ENCODE assay signal across 1 cellular context in genomic region chr10:98134431-98135221, GRCh38.
TF ChIP-seq lines count a peak whose summit lies in the region.

R3HCC1L (plus strand) TSS chr10:98134657; CDS start chr10:98208115, 73,458 bp downstream.

TF ChIP-seq in HepG2, 621 proteins besides CTCF, POLR2A, EP300 and RAD21 (continued from another document and continues in another):
- TF ChIP-seq ZBTB43 (CRISPR knock-in tag; conservative IDR thresholded peaks at IDR 0.05) (0 out of 2 replicates have a peak, but pooled peaks have one; percentile 33), ZNF484 (CRISPR knock-in tag; IDR thresholded peaks at IDR 0.05; ENCODE audit: borderline replicate concordance, low read depth) (no peak), ZNF256 (CRISPR knock-in tag; conservative IDR thresholded peaks at IDR 0.05) (no peak), CBX5 (CRISPR knock-in tag; IDR thresholded peaks at IDR 0.05; ENCODE audit: borderline replicate concordance) (no peak), SRSF1 (optimal IDR thresholded peaks at IDR 0.05; ENCODE audit: low read depth, low read length) (peak; percentile 84), SMC3 (IDR thresholded peaks at IDR 0.05; ENCODE audit: low read length) (no peak), PRDM4 (CRISPR knock-in tag; IDR thresholded peaks at IDR 0.05; ENCODE audit: borderline replicate concordance) (no peak), REPIN1 (CRISPR knock-in tag; IDR thresholded peaks at IDR 0.05; ENCODE audit: borderline replicate concordance, low read depth) (peak; percentile 73), ZNF639 (CRISPR knock-in tag; conservative IDR thresholded peaks at IDR 0.05) (peak; percentile 39; the same call in 1 of the 2 replicates), PHF8 (CRISPR knock-in tag; IDR thresholded peaks at IDR 0.05) (peak; percentile 96), ISL2 (CRISPR knock-in tag; IDR thresholded peaks at IDR 0.05) (peak; percentile 30; the same call in 1 of the 2 replicates), ZBTB46 (CRISPR knock-in tag; IDR thresholded peaks at IDR 0.05; ENCODE audit: borderline replicate concordance) (no peak), ATF1 (CRISPR knock-in tag; IDR thresholded peaks at IDR 0.05) (peak; percentile 77), ZBTB3 (CRISPR knock-in tag; IDR thresholded peaks at IDR 0.05; ENCODE audit: borderline replicate concordance, low read depth) (no peak), RBM39 (IDR thresholded peaks at IDR 0.05; ENCODE audit: low read depth, low read length, poor library complexity, severe bottlenecking) (peak; percentile 70), ZC3H13 (CRISPR knock-in tag; IDR thresholded peaks at IDR 0.05) (no peak; the same call in 1 of the 2 replicates), ZNF414 (CRISPR knock-in tag; IDR thresholded peaks at IDR 0.05) (no peak), ZKSCAN8 (CRISPR knock-in tag; IDR thresholded peaks at IDR 0.05; ENCODE audit: borderline replicate concordance) (no peak), AKNA (CRISPR knock-in tag; IDR thresholded peaks at IDR 0.05; ENCODE audit: borderline replicate concordance) (no peak), ZNF432 (CRISPR knock-in tag; IDR thresholded peaks at IDR 0.05; ENCODE audit: borderline replicate concordance) (no peak), ZBTB42 (CRISPR knock-in tag; IDR thresholded peaks at IDR 0.05) (0 out of 2 replicates have a peak, but pooled peaks have one; percentile 16), ZGPAT (CRISPR knock-in tag; IDR thresholded peaks at IDR 0.05) (peak; percentile 73; the same call in 1 of the 2 replicates), HNRNPH1 (optimal IDR thresholded peaks at IDR 0.05; ENCODE audit: low read depth, low read length) (no peak), ZNF552 (CRISPR knock-in tag; IDR thresholded peaks at IDR 0.05; ENCODE audit: borderline replicate concordance) (no peak), BHLHE40 (IDR thresholded peaks at IDR 0.05; ENCODE audit: low read length) (no peak), SNRNP70 (IDR thresholded peaks at IDR 0.05; ENCODE audit: low read depth, low read length) (no peak), TGIF2 (CRISPR knock-in tag; IDR thresholded peaks at IDR 0.05) (no peak), MED13 (CRISPR knock-in tag; IDR thresholded peaks at IDR 0.05) (no peak), ZNF629 (CRISPR knock-in tag; conservative IDR thresholded peaks at IDR 0.05) (no peak), TERF1 (CRISPR knock-in tag; IDR thresholded peaks at IDR 0.05) (no peak), GLMP (CRISPR knock-in tag; IDR thresholded peaks at IDR 0.05; ENCODE audit: borderline replicate concordance) (no peak), DR1 (CRISPR knock-in tag; IDR thresholded peaks at IDR 0.05) (no peak), GFI1 (CRISPR knock-in tag; IDR thresholded peaks at IDR 0.05; ENCODE audit: borderline replicate concordance) (peak; percentile 73; the same call in 1 of the 2 replicates), ZNF138 (CRISPR knock-in tag; IDR thresholded peaks at IDR 0.05; ENCODE audit: low read depth) (no peak), ZNF770 (CRISPR knock-in tag; IDR thresholded peaks at IDR 0.05) (peak; percentile 94), JDP2 (CRISPR knock-in tag; IDR thresholded peaks at IDR 0.05; ENCODE audit: borderline replicate concordance) (no peak), ASH2L (IDR thresholded peaks at IDR 0.05; ENCODE audit: insufficient read length, low read depth, low read length) (peak; percentile 91), CENPT (CRISPR knock-in tag; IDR thresholded peaks at IDR 0.05; ENCODE audit: low read depth) (no peak), ZBTB21 (CRISPR knock-in tag; IDR thresholded peaks at IDR 0.05) (no peak), DMAP1 (CRISPR knock-in tag; IDR thresholded peaks at IDR 0.05) (peak; percentile 74), E2F2 (CRISPR knock-in tag; IDR thresholded peaks at IDR 0.05; ENCODE audit: borderline replicate concordance) (no peak), ZNF317 (CRISPR knock-in tag; IDR thresholded peaks at IDR 0.05) (no peak; the same call in none of the 2 replicates)
